ENCODE assay signal across 18 cellular contexts in the genomic region with DNA sequence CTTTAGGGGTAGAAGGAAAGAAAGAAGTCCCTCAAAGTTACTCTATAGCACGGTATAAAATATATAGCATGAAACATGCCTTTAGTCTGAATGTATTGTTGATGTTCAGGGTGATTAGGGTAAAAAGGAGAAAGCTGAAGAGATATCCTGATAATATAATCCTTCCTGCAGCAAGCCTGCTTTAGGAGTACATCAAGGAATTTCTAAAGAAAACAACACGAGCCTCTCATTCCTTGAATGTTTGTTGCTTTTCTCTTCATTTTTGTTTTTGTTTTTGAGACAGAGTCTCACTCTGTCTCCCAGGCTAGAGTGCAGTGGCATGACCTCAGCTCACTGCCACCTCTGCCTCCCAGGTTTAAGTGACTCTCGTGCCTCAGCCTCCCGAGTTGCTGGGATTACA.
DNase-seq lines count a peak whose midpoint lies in the region; ATAC-seq and TF ChIP-seq lines count a peak whose summit lies in the region.
"Had no signal": no experiment of that assay in that cellular context is flagged by ENCODE, and none has a peak within 500 bp of the region (broad histone marks: within the 10 kb centered on the region; RNA-seq: fewer than 3 reads in every experiment).

No MANE protein-coding gene starts in this region.

- no peaks in the 10 kb centered on the region for H3K36me3 Mint-ChIP-seq in stimulated activated effector memory CD8-positive, alpha-beta T cell treated with anti-CD3 and anti-CD28 coated beads, Interleukin-12 subunit alpha, Interleukin-12 subunit beta, amount 100 ng/mL, for 72 hours
- H3K36me3 Mint-ChIP-seq in glutamatergic neuron (ENCODE audit: unreplicated experiment), result no peaks in the 10 kb centered on the region
- H3K36me3 Mint-ChIP-seq: CD4-positive, alpha-beta memory T cell had no signal

- no peak overlapping the region for H3K23ac ChIP-seq in mesendoderm (ENCODE audit: low read length)

- H3K36me3 ChIP-seq in BLaER1 treated with 17β-estradiol and CSF1 and Interleukin-3, amounts not matched to agents 10 nM and 100 nM, result no peaks in the 10 kb centered on the region
- H3K36me3 ChIP-seq in adipocyte (ENCODE audit: control insufficient read depth, insufficient read depth, low read length, severe bottlenecking), result no peaks in the 10 kb centered on the region
- H3K36me3 ChIP-seq in hepatocyte (replicated peaks; ENCODE audit: insufficient read depth, low read depth), result no peaks in the 10 kb centered on the region
- H3K36me3 ChIP-seq in mesendoderm (ENCODE audit: control insufficient read depth, insufficient read depth, low read length), result no peaks in the 10 kb centered on the region
- H3K36me3 ChIP-seq: HAP-1 had no signal

- no peak overlapping the region for H2BK15ac ChIP-seq in mesendoderm (replicated peaks; ENCODE audit: low read depth)

- TF ChIP-seq CTCF in hepatocyte (IDR thresholded peaks at IDR 0.05; ENCODE audit: poor library complexity), result no peak
- TF ChIP-seq CTCF in glutamatergic neuron (IDR thresholded peaks at IDR 0.05; ENCODE audit: partially characterized antibody, unreplicated experiment), result no peak

- peak overlapping the region in 10 of 11 experiments; percentile 58 to 84 (median 78); a peak in 17 of 22 replicates for H3K4me2 ChIP-seq in BLaER1 treated with 17β-estradiol and CSF1 and Interleukin-3, amounts not matched to agents 10 nM and 100 nM
- no peak overlapping the region for H3K4me2 ChIP-seq in hepatocyte
- no peak overlapping the region for H3K4me2 ChIP-seq in mesendoderm (ENCODE audit: low read length)

- no peaks in the 10 kb centered on the region for H3K9me2 ChIP-seq in hepatocyte (replicated peaks; ENCODE audit: insufficient read depth)

- H3K79me2 ChIP-seq in hepatocyte (no peaks in the 10 kb centered on the region), mesendoderm (ENCODE audit: control insufficient read depth, insufficient read depth, low read length) (no peaks in the 10 kb centered on the region)

- H3K56ac ChIP-seq in mesendoderm (ENCODE audit: low read length), result no peak overlapping the region

- peak overlapping the region; percentile 18 for H3K27ac Mint-ChIP-seq in stimulated activated effector memory CD8-positive, alpha-beta T cell treated with anti-CD3 and anti-CD28 coated beads, Interleukin-12 subunit alpha, Interleukin-12 subunit beta, amount 100 ng/mL, for 72 hours
- no peak overlapping the region for H3K27ac Mint-ChIP-seq in glutamatergic neuron (ENCODE audit: unreplicated experiment)
- H3K27ac Mint-ChIP-seq: B cell; CD4-positive, alpha-beta memory T cell had no signal

- H3K4ac ChIP-seq in mesendoderm (ENCODE audit: low read depth, low read length), result no peak overlapping the region

- DNase-seq in adipocyte (ENCODE audit: low read depth) (peak; percentile 27), hepatocyte (ENCODE audit: low spot score) (no peak), glutamatergic neuron (no peak), retina (no peak), AML-193 (lab: John Stamatoyannopoulos, UW) (no peak), mesendoderm (no peak)
- DNase-seq in stimulated activated effector memory CD8-positive, alpha-beta T cell treated with anti-CD3 and anti-CD28 coated beads, Interleukin-12 subunit alpha, Interleukin-12 subunit beta, amount 100 ng/mL, for 72 hours (ENCODE audit: low spot score in 2 of 2), result no peak
- DNase-seq: 8988T; CD4-positive, alpha-beta memory T cell; COR-L47; DMS153; DND-41; GDM1 had no signal

- no peak for ATAC-seq in stimulated activated effector memory CD8-positive, alpha-beta T cell treated with anti-CD3 and anti-CD28 coated beads, Interleukin-12 subunit alpha, Interleukin-12 subunit beta, amount 100 ng/mL, for 72 hours

- 76% methylated on average over 4 of the region's 4 CpGs for WGBS in hepatocyte (ENCODE audit: low lambda C conversion rate, missing lambda C conversion rate)
- no CpG with 5 or more reads among the region's 4 CpGs for WGBS in mesendoderm (ENCODE audit: extremely low coverage, insufficient coverage, low lambda C conversion rate)

- H3K9me3 Mint-ChIP-seq in stimulated activated effector memory CD8-positive, alpha-beta T cell treated with anti-CD3 and anti-CD28 coated beads, Interleukin-12 subunit alpha, Interleukin-12 subunit beta, amount 100 ng/mL, for 72 hours, result no peaks in the 10 kb centered on the region
- no peaks in the 10 kb centered on the region for H3K9me3 Mint-ChIP-seq in glutamatergic neuron (ENCODE audit: unreplicated experiment)
- H3K9me3 Mint-ChIP-seq: CD4-positive, alpha-beta memory T cell had no signal

- H3K4me1 ChIP-seq in BLaER1 treated with 17β-estradiol and CSF1 and Interleukin-3, amounts not matched to agents 10 nM and 100 nM, result peaks cover 70 to 90% (median 72%) of the 10 kb centered on the region in 10 experiments
- peaks cover 17% of the 10 kb centered on the region for H3K4me1 ChIP-seq in adipocyte (ENCODE audit: control insufficient read depth, insufficient read depth, low read length)
- H3K4me1 ChIP-seq in hepatocyte (ENCODE audit: insufficient read depth), result peaks cover 24% of the 10 kb centered on the region
- peaks cover 13% of the 10 kb centered on the region for H3K4me1 ChIP-seq in mesendoderm (ENCODE audit: control insufficient read depth, low read depth, low read length)
- H3K4me1 ChIP-seq: HAP-1 had no signal

- H4K20me1 ChIP-seq in BLaER1 treated with 17β-estradiol and CSF1 and Interleukin-3, amounts not matched to agents 10 nM and 100 nM, result no peaks in the 10 kb centered on the region
- no peaks in the 10 kb centered on the region for H4K20me1 ChIP-seq in hepatocyte (ENCODE audit: insufficient read depth, poor library complexity, severe bottlenecking)

- H3K9me3 ChIP-seq in BLaER1 treated with 17β-estradiol and CSF1 and Interleukin-3, amounts not matched to agents 10 nM and 100 nM (replicated peaks in 1 of 11), result peaks cover 0 to 3% (median 0%) of the 10 kb centered on the region in 11 experiments; a peak in 1 of 22 replicates
- no peaks in the 10 kb centered on the region for H3K9me3 ChIP-seq in adipocyte (ENCODE audit: control insufficient read depth, low read length)
- no peaks in the 10 kb centered on the region for H3K9me3 ChIP-seq in hepatocyte (ENCODE audit: low read depth)
- H3K9me3 ChIP-seq: HAP-1 had no signal

- no peak overlapping the region for H3K18ac ChIP-seq in mesendoderm (ENCODE audit: low read length)

- H2BK5ac ChIP-seq in mesendoderm (ENCODE audit: low read length), result no peak overlapping the region

- H3K79me1 ChIP-seq in mesendoderm (ENCODE audit: low read length), result no peaks in the 10 kb centered on the region

- peak overlapping the region in 2 of 11 experiments; percentile 72 to 78; a peak in 2 of 22 replicates for H3K27ac ChIP-seq in BLaER1 treated with 17β-estradiol and CSF1 and Interleukin-3, amounts not matched to agents 10 nM and 100 nM
- peak overlapping the region; percentile 65 for H3K27ac ChIP-seq in hepatocyte
- no peak overlapping the region for H3K27ac ChIP-seq in mesendoderm (ENCODE audit: low read depth, low read length)
- H3K27ac ChIP-seq: C4-2B, HL-60 had no signal

- no peak overlapping the region for H2AK5ac ChIP-seq in mesendoderm (ENCODE audit: low read length)

- peaks cover 1% of the 10 kb centered on the region for H3K27me3 Mint-ChIP-seq in glutamatergic neuron (ENCODE audit: unreplicated experiment)
- H3K27me3 Mint-ChIP-seq: B cell had no signal

- no peak overlapping the region for H3K9ac ChIP-seq in BLaER1 treated with 17β-estradiol and CSF1 and Interleukin-3, amounts not matched to agents 10 nM and 100 nM
- H3K9ac ChIP-seq in adipocyte (ENCODE audit: low read length) (no peak overlapping the region), mesendoderm (ENCODE audit: low read length) (no peak overlapping the region)

- no peak overlapping the region for H2BK120ac ChIP-seq in mesendoderm (ENCODE audit: low read depth, low read length)

- H2AFZ ChIP-seq in hepatocyte, result no peak overlapping the region

- H3K4me3 Mint-ChIP-seq in stimulated activated effector memory CD8-positive, alpha-beta T cell treated with anti-CD3 and anti-CD28 coated beads, Interleukin-12 subunit alpha, Interleukin-12 subunit beta, amount 100 ng/mL, for 72 hours, result no peak overlapping the region
- H3K4me3 Mint-ChIP-seq in glutamatergic neuron (ENCODE audit: unreplicated experiment), result no peak overlapping the region
- H3K4me3 Mint-ChIP-seq: B cell; CD4-positive, alpha-beta memory T cell had no signal

- H3K27me3 ChIP-seq in BLaER1 treated with 17β-estradiol and CSF1 and Interleukin-3, amounts not matched to agents 10 nM and 100 nM, result no peaks in the 10 kb centered on the region
- no peaks in the 10 kb centered on the region for H3K27me3 ChIP-seq in adipocyte (replicated peaks; ENCODE audit: control insufficient read depth, insufficient read depth, low read length)
- H3K27me3 ChIP-seq in hepatocyte, result no peaks in the 10 kb centered on the region
- H3K27me3 ChIP-seq in mesendoderm (ENCODE audit: insufficient read depth, low read length, poor library complexity), result no peaks in the 10 kb centered on the region

- H4K8ac ChIP-seq in mesendoderm (ENCODE audit: low read depth, low read length), result no peak overlapping the region

- peaks cover 29% of the 10 kb centered on the region for H3K4me1 Mint-ChIP-seq in stimulated activated effector memory CD8-positive, alpha-beta T cell treated with anti-CD3 and anti-CD28 coated beads, Interleukin-12 subunit alpha, Interleukin-12 subunit beta, amount 100 ng/mL, for 72 hours
- peaks cover 25% of the 10 kb centered on the region for H3K4me1 Mint-ChIP-seq in glutamatergic neuron (ENCODE audit: low read depth, unreplicated experiment)
- H3K4me1 Mint-ChIP-seq: CD4-positive, alpha-beta memory T cell had no signal

- H4K5ac ChIP-seq in mesendoderm (ENCODE audit: low read length), result no peak overlapping the region

- no peak overlapping the region for H3K4me3 ChIP-seq in BLaER1 treated with 17β-estradiol and CSF1 and Interleukin-3, amounts not matched to agents 10 nM and 100 nM
- H3K4me3 ChIP-seq in adipocyte (ENCODE audit: low read length) (no peak overlapping the region), hepatocyte (no peak overlapping the region), mesendoderm (ENCODE audit: low read length) (no peak overlapping the region)
- H3K4me3 ChIP-seq: HAP-1 had no signal

Comparison
In these comparisons a context has a peak if more than half of its experiments do, and no peak if none do; other contexts are left out.
1. H3K4me2 ChIP-seq: peak in BLaER1 treated with 17β-estradiol and CSF1 and Interleukin-3, amounts not matched to agents 10 nM and 100 nM (10 of 11); none in hepatocyte (single experiment) and mesendoderm (single experiment).